Comparison of ENCODE assay signal across 8 cellular contexts in the genomic region with DNA sequence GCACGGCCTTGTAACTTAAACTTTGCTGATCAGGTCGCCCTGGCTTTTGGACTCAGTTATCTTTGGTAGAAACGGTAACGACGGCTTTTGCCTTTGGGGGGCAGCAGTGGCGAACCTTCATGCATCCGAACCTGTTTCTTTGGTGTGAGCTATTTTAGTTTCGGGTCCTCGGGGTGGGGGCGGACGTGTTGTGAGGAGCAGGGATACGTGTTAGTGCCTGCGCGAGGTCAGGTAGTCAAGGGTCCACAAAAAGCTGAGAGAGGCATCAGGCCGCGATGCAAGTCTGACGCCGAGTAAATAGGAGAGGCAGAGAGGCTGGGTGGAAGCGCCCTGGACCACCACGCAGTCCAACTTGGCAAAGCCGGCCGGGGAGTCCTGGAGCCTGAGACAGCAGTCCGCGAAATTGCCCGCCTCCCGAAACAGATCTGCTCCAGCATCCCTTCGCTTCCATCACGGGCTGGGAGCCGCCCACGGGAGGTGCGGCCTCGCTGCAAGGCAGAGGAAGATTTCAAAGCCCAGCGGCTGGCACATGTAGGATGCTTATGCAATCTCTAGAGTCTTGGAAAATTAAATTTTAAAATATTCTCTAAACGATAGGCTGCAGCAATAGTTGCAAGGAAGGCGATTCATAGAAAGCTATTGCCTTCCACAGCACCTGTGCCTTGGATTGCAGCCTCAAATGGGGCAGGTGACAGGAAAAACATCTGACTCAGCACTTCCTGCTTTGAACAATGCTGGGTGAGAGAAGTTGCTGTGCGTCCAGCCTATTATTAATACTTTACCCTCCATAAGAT. TPM values are rescaled to one million over a fixed set of nuclear protein-coding genes. Genes with fewer than 3 reads are reported as not detected.
A peak's percentile ranks its signal among the peaks of the same experiment; 100 is the strongest.
DNase-seq lines count a peak whose midpoint lies in the region; ATAC-seq, FAIRE-seq and TF ChIP-seq lines count a peak whose summit lies in the region.

No MANE protein-coding gene starts in this region.

- peak overlapping the region; percentile 92 for H3K4me3 Mint-ChIP-seq in activated T-helper 2 cell treated with anti-CD3 and anti-CD28 coated beads, Interferon-gamma antibody, Interleukin-2, Interleukin-4, amounts not matched to agents 10 μg/mL and 5 μg/mL and 100 μg/mL, durations not matched to agents 14 hours and 24 hours and 36 hours (ENCODE audit: low read depth)
- H3K4me3 Mint-ChIP-seq in nephron progenitor cell = peak overlapping the region; percentile 91
- H3K4me3 Mint-ChIP-seq in stimulated activated naive CD8-positive, alpha-beta T cell treated with anti-CD3 and anti-CD28 coated beads, Interleukin-15, amount 100 ng/mL, for 72 hours = peak overlapping the region; percentile 97 to 98

- H3K27ac ChIP-seq in HUES64 (ENCODE audit: low read depth, low read length) = peak overlapping the region; percentile 55; the same call in 1 of the 2 replicates

- WGBS in HUES64 = 6% methylated on average over 36 of the region's 36 CpGs

- peak overlapping the region; percentile 95 for H3K27ac Mint-ChIP-seq in activated T-helper 2 cell treated with anti-CD3 and anti-CD28 coated beads, Interferon-gamma antibody, Interleukin-2, Interleukin-4, amounts not matched to agents 10 μg/mL and 5 μg/mL and 100 μg/mL, durations not matched to agents 14 hours and 24 hours and 36 hours
- H3K27ac Mint-ChIP-seq in nephron progenitor cell = peak overlapping the region; percentile 71
- peak overlapping the region; percentile 99 for H3K27ac Mint-ChIP-seq in stimulated activated naive CD8-positive, alpha-beta T cell treated with anti-CD3 and anti-CD28 coated beads, Interleukin-15, amount 100 ng/mL, for 72 hours

- no peaks in the 10 kb centered on the region for H3K9me3 ChIP-seq in HUES64 (ENCODE audit: insufficient read depth, low read depth, low read length)

- no peaks in the 10 kb centered on the region for H3K27me3 Mint-ChIP-seq in activated T-helper 2 cell treated with anti-CD3 and anti-CD28 coated beads, Interferon-gamma antibody, Interleukin-2, Interleukin-4, amounts not matched to agents 10 μg/mL and 5 μg/mL and 100 μg/mL, durations not matched to agents 14 hours and 24 hours and 36 hours (ENCODE audit: low read depth)
- H3K27me3 Mint-ChIP-seq in nephron progenitor cell (ENCODE audit: low read depth, poor library complexity) = peaks cover 8% of the 10 kb centered on the region
- H3K27me3 Mint-ChIP-seq in stimulated activated naive CD8-positive, alpha-beta T cell treated with anti-CD3 and anti-CD28 coated beads, Interleukin-15, amount 100 ng/mL, for 72 hours = no peaks in the 10 kb centered on the region

- no peaks in the 10 kb centered on the region for H3K36me3 Mint-ChIP-seq in activated T-helper 2 cell treated with anti-CD3 and anti-CD28 coated beads, Interferon-gamma antibody, Interleukin-2, Interleukin-4, amounts not matched to agents 10 μg/mL and 5 μg/mL and 100 μg/mL, durations not matched to agents 14 hours and 24 hours and 36 hours (ENCODE audit: low read depth)
- no peaks in the 10 kb centered on the region for H3K36me3 Mint-ChIP-seq in nephron progenitor cell (ENCODE audit: low read depth)

- no peaks in the 10 kb centered on the region for H3K9me3 Mint-ChIP-seq in activated T-helper 2 cell treated with anti-CD3 and anti-CD28 coated beads, Interferon-gamma antibody, Interleukin-2, Interleukin-4, amounts not matched to agents 10 μg/mL and 5 μg/mL and 100 μg/mL, durations not matched to agents 14 hours and 24 hours and 36 hours
- H3K9me3 Mint-ChIP-seq in nephron progenitor cell = no peaks in the 10 kb centered on the region
- H3K9me3 Mint-ChIP-seq in stimulated activated naive CD8-positive, alpha-beta T cell treated with anti-CD3 and anti-CD28 coated beads, Interleukin-15, amount 100 ng/mL, for 72 hours = no peaks in the 10 kb centered on the region

- ATAC-seq in GM21423 (IDR thresholded peaks at IDR 0.05; ENCODE audit: unreplicated experiment) = peak; percentile 37
- ATAC-seq in stimulated activated naive CD8-positive, alpha-beta T cell treated with anti-CD3 and anti-CD28 coated beads, Interleukin-15, amount 100 ng/mL, for 72 hours = peak; percentile 34

- H3K9ac ChIP-seq in HUES64 (ENCODE audit: low read depth, low read length) = peak overlapping the region; percentile 55

- TF ChIP-seq CTCF in nephron progenitor cell (IDR thresholded peaks at IDR 0.05) = peak; percentile 45

- DNase-seq in DMS114 treated with DMSO at 0.1 percent for 48 hours (lab: John Stamatoyannopoulos, UW; ENCODE audit: unreplicated experiment) (peak; percentile 59), RCC 7860 (ENCODE audit: low spot score) (peak; percentile 17), fibroblast of the conjunctiva (ENCODE audit: low read depth) (peak; percentile 78), nephron progenitor cell (peak; percentile 69)
- DNase-seq in activated T-helper 2 cell treated with anti-CD3 and anti-CD28 coated beads, Interferon-gamma antibody, Interleukin-2, Interleukin-4, amounts not matched to agents 10 μg/mL and 5 μg/mL and 100 μg/mL, durations not matched to agents 14 hours and 24 hours and 36 hours (ENCODE audit: low spot score) = peak; percentile 75
- peak; percentile 77 to 84 for DNase-seq in stimulated activated naive CD8-positive, alpha-beta T cell treated with anti-CD3 and anti-CD28 coated beads, Interleukin-15, amount 100 ng/mL, for 72 hours

- peaks cover 10% of the 10 kb centered on the region for H3K4me1 ChIP-seq in HUES64 (ENCODE audit: insufficient read depth, low read length)

- H3K36me3 ChIP-seq in HUES64 (ENCODE audit: insufficient read depth, low read length) = no peaks in the 10 kb centered on the region

- no peaks in the 10 kb centered on the region for H3K27me3 ChIP-seq in HUES64 (ENCODE audit: insufficient read depth, low read length)

- no peak for FAIRE-seq in RCC 7860 (lab: Jason Lieb, UNC)

- H3K4me3 ChIP-seq in HUES64 (ENCODE audit: low read length) = peak overlapping the region; percentile 78

- peaks cover 35% of the 10 kb centered on the region for H3K4me1 Mint-ChIP-seq in activated T-helper 2 cell treated with anti-CD3 and anti-CD28 coated beads, Interferon-gamma antibody, Interleukin-2, Interleukin-4, amounts not matched to agents 10 μg/mL and 5 μg/mL and 100 μg/mL, durations not matched to agents 14 hours and 24 hours and 36 hours (ENCODE audit: low read depth)
- H3K4me1 Mint-ChIP-seq in nephron progenitor cell = peaks cover 34% of the 10 kb centered on the region
- peaks cover 33% of the 10 kb centered on the region for H3K4me1 Mint-ChIP-seq in stimulated activated naive CD8-positive, alpha-beta T cell treated with anti-CD3 and anti-CD28 coated beads, Interleukin-15, amount 100 ng/mL, for 72 hours

- intact Hi-C loops in activated T-helper 2 cell treated with anti-CD3 and anti-CD28 coated beads, Interferon-gamma antibody, Interleukin-2, Interleukin-4, amounts not matched to agents 10 μg/mL and 5 μg/mL and 100 μg/mL, durations not matched to agents 14 hours and 24 hours and 36 hours (cut with micrococcal nuclease) = loop anchor here (1.0 kb wide), 1 partner anchor 255 kb away; no protein-coding TSS in a partner anchor

RNA-seq across cellular contexts. Expression of gene TPP2, which starts 4.6 kb away (rescaled TPM):
- polyA plus RNA-seq in HUES64 (2013, experiment 1 of 2) = 43.8 TPM
- polyA plus RNA-seq in HUES64 (2013, experiment 2 of 2) = 42.8 TPM
- total RNA-seq in activated T-helper 2 cell treated with anti-CD3 and anti-CD28 coated beads, Interferon-gamma antibody, Interleukin-2, Interleukin-4, amounts not matched to agents 10 μg/mL and 5 μg/mL and 100 μg/mL, durations not matched to agents 14 hours and 24 hours and 36 hours = 75.5 and 76.5 TPM in 2 replicates

Comparison
In these comparisons a context has a peak if more than half of its experiments do, and no peak if none do; other contexts are left out.
1. Peak in every context shown above with its lines: DNase-seq, ATAC-seq, H3K4me3 ChIP-seq and H3K27ac ChIP-seq.
2. DNase-seq: peak in every context shown above with its lines; median percentile 80 in stimulated activated naive CD8-positive, alpha-beta T cell treated with anti-CD3 and anti-CD28 coated beads, Interleukin-15, amount 100 ng/mL, for 72 hours; 78 in fibroblast of the conjunctiva; 75 in activated T-helper 2 cell treated with anti-CD3 and anti-CD28 coated beads, Interferon-gamma antibody, Interleukin-2, Interleukin-4, amounts not matched to agents 10 μg/mL and 5 μg/mL and 100 μg/mL, durations not matched to agents 14 hours and 24 hours and 36 hours; 69 in nephron progenitor cell; 59 in DMS114 treated with DMSO at 0.1 percent for 48 hours; 17 in RCC 7860.